In the genomic region with DNA sequence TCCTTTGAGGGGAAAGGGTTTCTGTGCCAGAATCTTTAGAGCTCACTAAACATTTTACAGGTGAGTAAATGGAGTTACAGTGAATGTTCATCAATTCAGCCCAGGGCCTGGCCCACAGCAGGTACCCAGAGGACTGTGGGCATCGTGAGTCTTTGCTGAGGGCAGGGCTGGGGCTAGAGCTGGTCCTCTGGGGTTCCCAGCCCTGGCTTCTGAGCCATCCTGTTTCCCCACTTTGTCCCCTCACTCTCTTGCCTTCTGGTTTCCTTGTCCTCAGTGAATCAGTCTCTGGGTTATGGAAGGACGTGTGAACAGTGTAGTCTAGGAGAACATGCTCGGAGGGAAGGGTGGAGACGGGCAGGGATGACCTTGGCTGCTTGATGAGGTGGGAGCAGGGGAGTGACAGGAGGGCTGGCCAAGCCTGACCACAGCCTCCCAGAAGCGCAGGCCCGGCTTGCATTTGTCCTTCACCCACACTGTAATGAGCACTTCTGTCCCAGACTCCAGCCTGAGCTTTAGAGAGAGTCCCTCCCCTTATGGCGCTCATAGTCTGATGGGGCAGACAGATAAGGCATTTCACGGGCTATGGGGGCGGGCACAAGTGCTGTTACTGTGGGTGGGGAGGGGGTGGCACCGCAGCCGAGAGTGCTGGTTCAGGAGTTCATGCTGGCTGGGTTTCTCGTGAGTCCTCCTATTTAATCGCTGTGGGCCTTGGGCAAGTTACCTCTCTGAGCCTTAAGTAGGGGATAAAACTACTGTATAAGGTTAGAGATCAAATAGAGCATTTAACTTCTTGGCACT, we compare ENCODE assay signal across 8 cellular contexts. TPM values are rescaled to one million over a fixed set of nuclear protein-coding genes. Genes with fewer than 3 reads are reported as not detected.
DNase-seq lines count a peak whose midpoint lies in the region; ATAC-seq and TF ChIP-seq lines count a peak whose summit lies in the region.

No MANE protein-coding gene starts in this region.

- no peaks in the 10 kb centered on the region for H3K9me3 ChIP-seq in SJCRH30 (replicated peaks)
- peaks cover 0 to 4% of the 10 kb centered on the region in 2 donors for H3K9me3 ChIP-seq in lung (ENCODE audit: control insufficient read depth in 2 of 2, insufficient read depth in 1 of 2, low read length in 1 of 2)
- H3K9me3 ChIP-seq in stomach = no peaks in the 10 kb centered on the region

- H3K4me3 ChIP-seq in SJCRH30 = no peak overlapping the region
- H3K4me3 ChIP-seq in lung = no peak overlapping the region
- no peak overlapping the region for H3K4me3 ChIP-seq in stomach

- H3K27ac Mint-ChIP-seq in activated naive CD4-positive, alpha-beta T cell treated with anti-CD3 and anti-CD28 coated beads, Interleukin-2, amount 50 U/mL, for 72 hours = peak overlapping the region; percentile 84 to 95

- H3K9me3 Mint-ChIP-seq in activated naive CD4-positive, alpha-beta T cell treated with anti-CD3 and anti-CD28 coated beads, Interleukin-2, amount 50 U/mL, for 72 hours = peaks cover 0 to 4% of the 10 kb centered on the region in 2 donors

- intact Hi-C loops in stomach (cut with DNase I; ENCODE audit: low total_unique reads) = no loop called here

- DNase-seq in SJCRH30 (peak; percentile 75 to 81), lung (ENCODE audit: low spot score) (peak; percentile 70), stomach (peak; percentile 62), NCI-H1417 treated with DMSO at 0.1 percent for 48 hours (lab: John Stamatoyannopoulos, UW) (no peak), DMS79 treated with DMSO at 0.1 percent for 48 hours (lab: John Stamatoyannopoulos, UW) (no peak), NCI-H526 treated with DMSO at 0.1 percent for 48 hours (lab: John Stamatoyannopoulos, UW) (no peak)
- no peak for DNase-seq in activated naive CD4-positive, alpha-beta T cell treated with anti-CD3 and anti-CD28 coated beads, Interleukin-2, amount 50 U/mL, for 72 hours (ENCODE audit: low spot score in 2 of 2)

- no peaks in the 10 kb centered on the region for H3K27me3 ChIP-seq in SJCRH30
- no peaks in the 10 kb centered on the region for H3K27me3 ChIP-seq in lung (ENCODE audit: control insufficient read depth, insufficient read depth)
- H3K27me3 ChIP-seq in stomach = no peaks in the 10 kb centered on the region

- H3K36me3 Mint-ChIP-seq in activated naive CD4-positive, alpha-beta T cell treated with anti-CD3 and anti-CD28 coated beads, Interleukin-2, amount 50 U/mL, for 72 hours = peaks cover 31 to 44% of the 10 kb centered on the region in 2 donors

- no peak for TF ChIP-seq CTCF in lung (IDR thresholded peaks at IDR 0.05; ENCODE audit: control extremely low read depth, extremely low read depth)
- TF ChIP-seq CTCF in stomach (IDR thresholded peaks at IDR 0.05) = no peak

- H3K4me1 ChIP-seq in SJCRH30 = peaks cover 12% of the 10 kb centered on the region
- H3K4me1 ChIP-seq in lung (ENCODE audit: control insufficient read depth in 2 of 2, insufficient read depth in 2 of 2, low read length in 2 of 2) = peaks cover 0 to 22% of the 10 kb centered on the region in 2 donors
- peaks cover 22 to 69% (median 45%) of the 10 kb centered on the region in 4 donors for H3K4me1 ChIP-seq in stomach

- H3K36me3 ChIP-seq in SJCRH30 = peaks cover 11% of the 10 kb centered on the region
- H3K36me3 ChIP-seq in lung (ENCODE audit: control insufficient read depth in 2 of 2, insufficient read depth in 2 of 2, low read length in 2 of 2) = peaks cover 0 to 19% of the 10 kb centered on the region in 2 donors
- H3K36me3 ChIP-seq in stomach = peaks cover 14 to 34% (median 33%) of the 10 kb centered on the region in 4 donors

- peak; percentile 28 to 75 for ATAC-seq in activated naive CD4-positive, alpha-beta T cell treated with anti-CD3 and anti-CD28 coated beads, Interleukin-2, amount 50 U/mL, for 72 hours
- ATAC-seq in lung (ENCODE audit: insufficient read depth, low FRiP score) (peak; percentile 79), HG03280 (IDR thresholded peaks at IDR 0.05; ENCODE audit: unreplicated experiment) (no peak)

- no peak for TF ChIP-seq POLR2A in stomach (IDR thresholded peaks at IDR 0.05)

- no peak for TF ChIP-seq EP300 in stomach (IDR thresholded peaks at IDR 0.05)

- H3K27ac ChIP-seq in SJCRH30 = no peak overlapping the region; the same call in 1 of the 2 replicates
- H3K27ac ChIP-seq in lung (ENCODE audit: low read depth in 1 of 2, low read length in 1 of 2) = peak overlapping the region in 1 of 2 donors; percentile 69
- H3K27ac ChIP-seq in stomach = peak overlapping the region in 4 of 5 donors; percentile 30 to 85 (median 70)

- 48 to 51% methylated on average over 13 of the region's 13 CpGs for WGBS in lung, 2 donors
- 50 to 64% (median 62%) methylated on average over 12 to 13 of the region's 13 CpGs for WGBS in stomach, 5 donors

RNA-seq across cellular contexts. Expression of gene TBC1D14, which starts 17.3 kb away (rescaled TPM):
- total RNA-seq in SJCRH30 (2014; rRNA removed; shearing (Covaris generic)) = 54.5 and 58.0 TPM in 2 replicates
- 10 to 100 TPM; 21.3 to 38.2 TPM for total RNA-seq in activated naive CD4-positive, alpha-beta T cell treated with anti-CD3 and anti-CD28 coated beads, Interleukin-2, amount 50 U/mL, for 72 hours
- total RNA-seq in lung (10 to 100 TPM; 34.2 to 60.1 TPM), stomach (10 to 100 TPM; 33.5 to 72.4 (median 40.8) TPM)
- polyA plus RNA-seq in lung (10 to 100 TPM; 15.1 to 58.6 TPM), stomach (10 to 100 TPM; 19.5 to 42.5 (median 40.0) TPM)

Comparison
In these comparisons a context has a peak if more than half of its experiments do, and no peak if none do; other contexts are left out.
1. DNase-seq: peak in SJCRH30 (2 of 2), lung (single experiment) and stomach (single experiment); none in activated naive CD4-positive, alpha-beta T cell treated with anti-CD3 and anti-CD28 coated beads, Interleukin-2, amount 50 U/mL, for 72 hours (0 of 2), NCI-H1417 treated with DMSO at 0.1 percent for 48 hours (single experiment), DMS79 treated with DMSO at 0.1 percent for 48 hours (single experiment) and NCI-H526 treated with DMSO at 0.1 percent for 48 hours (single experiment).